Comparison of ENCODE assay signal across 1 cellular context in the genomic region with DNA sequence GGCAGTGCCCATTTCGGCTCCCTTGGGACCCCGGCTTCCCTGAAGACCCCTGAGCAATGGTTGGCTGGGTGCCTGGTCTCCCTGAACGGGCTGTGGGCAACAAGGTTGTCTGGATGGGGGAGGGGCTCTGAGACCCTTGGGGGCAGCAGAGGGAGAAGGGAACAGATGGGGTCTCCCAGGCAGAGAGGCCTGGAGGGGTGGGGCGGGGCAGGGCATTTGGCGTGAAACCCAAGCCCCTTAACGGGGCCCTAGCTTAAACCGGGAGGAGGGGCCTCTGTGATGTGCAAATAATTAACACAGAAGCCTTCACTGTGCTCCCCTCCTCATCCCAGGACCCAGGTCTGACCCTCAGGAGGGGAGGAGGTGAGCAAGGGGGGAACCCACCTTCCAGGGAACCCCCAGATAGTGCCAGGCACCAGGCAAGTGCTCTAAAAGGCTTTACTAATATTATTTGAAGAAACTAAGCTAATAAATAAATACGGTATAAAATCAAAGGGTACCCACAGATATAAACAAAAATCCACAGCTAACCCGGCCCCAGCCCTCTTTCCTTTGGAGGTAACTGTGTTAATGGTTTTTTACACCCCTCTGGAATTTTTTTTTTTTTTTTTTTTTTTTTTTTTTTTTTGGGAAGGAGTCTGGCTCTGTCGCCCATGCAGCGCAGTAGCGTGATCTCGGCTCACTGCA.
TF ChIP-seq lines count a peak whose summit lies in the region.

No MANE protein-coding gene starts in this region.

TF ChIP-seq in GM23338, 12 proteins besides CTCF, POLR2A, EP300 and RAD21:
- no peak for TF ChIP-seq REST (IDR thresholded peaks at IDR 0.05; ENCODE audit: unreplicated experiment)
- no peak for TF ChIP-seq ZNF331 (CRISPR knock-in tag; IDR thresholded peaks at IDR 0.05; ENCODE audit: low read depth)
- no peak for TF ChIP-seq ETS1 (IDR thresholded peaks at IDR 0.05)
- no peak for TF ChIP-seq STAT1 (IDR thresholded peaks at IDR 0.05; ENCODE audit: unreplicated experiment)
- no peak for TF ChIP-seq EZH2 (IDR thresholded peaks at IDR 0.05; ENCODE audit: low read depth, unreplicated experiment)
- TF ChIP-seq CREB1 (CRISPR knock-in tag; IDR thresholded peaks at IDR 0.05; ENCODE audit: low read depth) = no peak
- TF ChIP-seq POLR2AphosphoS5 (IDR thresholded peaks at IDR 0.05; ENCODE audit: low read depth) = no peak
- TF ChIP-seq ZNF114 (CRISPR knock-in tag; IDR thresholded peaks at IDR 0.05) = no peak
- TF ChIP-seq, protein P1, sequence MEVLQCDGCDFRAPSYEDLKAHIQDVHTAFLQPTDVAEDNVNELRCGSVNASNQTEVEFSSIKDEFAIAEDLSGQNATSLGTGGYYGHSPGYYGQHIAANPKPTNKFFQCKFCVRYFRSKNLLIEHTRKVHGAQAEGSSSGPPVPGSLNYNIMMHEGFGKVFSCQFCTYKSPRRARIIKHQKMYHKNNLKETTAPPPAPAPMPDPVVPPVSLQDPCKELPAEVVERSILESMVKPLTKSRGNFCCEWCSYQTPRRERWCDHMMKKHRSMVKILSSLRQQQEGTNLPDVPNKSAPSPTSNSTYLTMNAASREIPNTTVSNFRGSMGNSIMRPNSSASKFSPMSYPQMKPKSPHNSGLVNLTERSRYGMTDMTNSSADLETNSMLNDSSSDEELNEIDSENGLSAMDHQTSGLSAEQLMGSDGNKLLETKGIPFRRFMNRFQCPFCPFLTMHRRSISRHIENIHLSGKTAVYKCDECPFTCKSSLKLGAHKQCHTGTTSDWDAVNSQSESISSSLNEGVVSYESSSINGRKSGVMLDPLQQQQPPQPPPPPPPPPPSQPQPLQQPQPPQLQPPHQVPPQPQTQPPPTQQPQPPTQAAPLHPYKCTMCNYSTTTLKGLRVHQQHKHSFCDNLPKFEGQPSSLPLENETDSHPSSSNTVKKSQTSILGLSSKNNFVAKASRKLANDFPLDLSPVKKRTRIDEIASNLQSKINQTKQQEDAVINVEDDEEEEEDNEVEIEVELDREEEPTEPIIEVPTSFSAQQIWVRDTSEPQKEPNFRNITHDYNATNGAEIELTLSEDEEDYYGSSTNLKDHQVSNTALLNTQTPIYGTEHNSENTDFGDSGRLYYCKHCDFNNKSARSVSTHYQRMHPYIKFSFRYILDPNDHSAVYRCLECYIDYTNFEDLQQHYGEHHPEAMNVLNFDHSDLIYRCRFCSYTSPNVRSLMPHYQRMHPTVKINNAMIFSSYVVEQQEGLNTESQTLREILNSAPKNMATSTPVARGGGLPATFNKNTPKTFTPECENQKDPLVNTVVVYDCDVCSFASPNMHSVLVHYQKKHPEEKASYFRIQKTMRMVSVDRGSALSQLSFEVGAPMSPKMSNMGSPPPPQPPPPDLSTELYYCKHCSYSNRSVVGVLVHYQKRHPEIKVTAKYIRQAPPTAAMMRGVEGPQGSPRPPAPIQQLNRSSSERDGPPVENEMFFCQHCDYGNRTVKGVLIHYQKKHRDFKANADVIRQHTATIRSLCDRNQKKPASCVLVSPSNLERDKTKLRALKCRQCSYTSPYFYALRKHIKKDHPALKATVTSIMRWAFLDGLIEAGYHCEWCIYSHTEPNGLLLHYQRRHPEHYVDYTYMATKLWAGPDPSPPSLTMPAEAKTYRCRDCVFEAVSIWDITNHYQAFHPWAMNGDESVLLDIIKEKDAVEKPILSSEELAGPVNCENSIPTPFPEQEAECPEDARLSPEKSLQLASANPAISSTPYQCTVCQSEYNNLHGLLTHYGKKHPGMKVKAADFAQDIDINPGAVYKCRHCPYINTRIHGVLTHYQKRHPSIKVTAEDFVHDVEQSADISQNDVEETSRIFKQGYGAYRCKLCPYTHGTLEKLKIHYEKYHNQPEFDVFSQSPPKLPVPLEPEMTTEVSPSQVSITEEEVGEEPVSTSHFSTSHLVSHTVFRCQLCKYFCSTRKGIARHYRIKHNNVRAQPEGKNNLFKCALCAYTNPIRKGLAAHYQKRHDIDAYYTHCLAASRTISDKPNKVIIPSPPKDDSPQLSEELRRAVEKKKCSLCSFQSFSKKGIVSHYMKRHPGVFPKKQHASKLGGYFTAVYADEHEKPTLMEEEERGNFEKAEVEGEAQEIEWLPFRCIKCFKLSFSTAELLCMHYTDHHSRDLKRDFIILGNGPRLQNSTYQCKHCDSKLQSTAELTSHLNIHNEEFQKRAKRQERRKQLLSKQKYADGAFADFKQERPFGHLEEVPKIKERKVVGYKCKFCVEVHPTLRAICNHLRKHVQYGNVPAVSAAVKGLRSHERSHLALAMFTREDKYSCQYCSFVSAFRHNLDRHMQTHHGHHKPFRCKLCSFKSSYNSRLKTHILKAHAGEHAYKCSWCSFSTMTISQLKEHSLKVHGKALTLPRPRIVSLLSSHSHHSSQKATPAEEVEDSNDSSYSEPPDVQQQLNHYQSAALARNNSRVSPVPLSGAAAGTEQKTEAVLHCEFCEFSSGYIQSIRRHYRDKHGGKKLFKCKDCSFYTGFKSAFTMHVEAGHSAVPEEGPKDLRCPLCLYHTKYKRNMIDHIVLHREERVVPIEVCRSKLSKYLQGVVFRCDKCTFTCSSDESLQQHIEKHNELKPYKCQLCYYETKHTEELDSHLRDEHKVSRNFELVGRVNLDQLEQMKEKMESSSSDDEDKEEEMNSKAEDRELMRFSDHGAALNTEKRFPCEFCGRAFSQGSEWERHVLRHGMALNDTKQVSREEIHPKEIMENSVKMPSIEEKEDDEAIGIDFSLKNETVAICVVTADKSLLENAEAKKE (CRISPR knock-in tag; IDR thresholded peaks at IDR 0.05) = no peak
- TF ChIP-seq JUNB (IDR thresholded peaks at IDR 0.05; ENCODE audit: unreplicated experiment) = no peak
- TF ChIP-seq NANOG (IDR thresholded peaks at IDR 0.05; ENCODE audit: borderline replicate concordance) = no peak
- no peak for TF ChIP-seq EZH2phosphoT487 (IDR thresholded peaks at IDR 0.05; ENCODE audit: unreplicated experiment)
TF ChIP-seq in GM23338: peak in this region for 0.
